ENCODE assay signal across 7 cellular contexts in genomic region chr10:123132576-123133477, GRCh38. TPM values are rescaled to one million over a fixed set of nuclear protein-coding genes. Genes with fewer than 3 reads are reported as not detected.
DNase-seq lines count a peak whose midpoint lies in the region; FAIRE-seq and TF ChIP-seq lines count a peak whose summit lies in the region.

No MANE protein-coding gene starts in this region.

- peaks cover 64 to 77% of the 10 kb centered on the region in 2 donors for H3K27me3 ChIP-seq in stomach smooth muscle (ENCODE audit: control insufficient read depth in 1 of 2, insufficient read depth in 2 of 2, low read length in 2 of 2)

- peak; percentile 96 for FAIRE-seq in GM12891 (lab: Jason Lieb, UNC)
- FAIRE-seq in RCC 7860 (lab: Jason Lieb, UNC), result no peak
- no peak for FAIRE-seq in frontal cortex (lab: Jason Lieb, UNC)

- peaks cover 44% of the 10 kb centered on the region for H3K4me1 ChIP-seq in stomach smooth muscle (ENCODE audit: control insufficient read depth, insufficient read depth, low read length)

- peak; percentile 69 for DNase-seq in GM12891 (ENCODE audit: insufficient read length, low spot score)
- peak; percentile 40 for DNase-seq in HS-5 (ENCODE audit: low read depth)
- DNase-seq in RCC 7860 (ENCODE audit: low spot score), result peak; percentile 46
- DNase-seq in activated T-helper 9 cell treated with anti-CD3 and anti-CD28 coated beads, Interleukin-2, amount 50 U/mL, for 16 hours (ENCODE audit: low read depth), result peak; percentile 74
- DNase-seq in frontal cortex (ENCODE audit: low spot score in 2 of 2), result peak; percentile 84 to 88
- DNase-seq in non-pigmented ciliary epithelial cell (ENCODE audit: low read depth), result peak; percentile 20

- H3K9ac ChIP-seq in stomach smooth muscle (ENCODE audit: low read length in 2 of 2), result no peak overlapping the region

- no peak overlapping the region for H3K27ac ChIP-seq in stomach smooth muscle (ENCODE audit: low read length)

- H3K4me3 ChIP-seq in stomach smooth muscle (ENCODE audit: low read length in 2 of 2), result peak overlapping the region; percentile 60 to 61

- H3K36me3 ChIP-seq in stomach smooth muscle (ENCODE audit: control insufficient read depth in 2 of 2, insufficient read depth in 2 of 2, low read length in 2 of 2), result no peaks in the 10 kb centered on the region

- H3K9me3 ChIP-seq in stomach smooth muscle (ENCODE audit: control insufficient read depth in 2 of 2, low read length in 2 of 2), result peaks cover 0 to 10% of the 10 kb centered on the region in 2 donors

- 0 out of 2 replicates have a peak, but pooled peaks have one; percentile 32 for TF ChIP-seq POLR2A in GM12891 (IDR thresholded peaks at IDR 0.05; ENCODE audit: low read depth, low read length)

TF ChIP-seq in GM12891, 5 proteins besides CTCF, POLR2A, EP300 and RAD21:
- no peak for TF ChIP-seq TAF1 (IDR thresholded peaks at IDR 0.05; ENCODE audit: low read depth, low read length)
- TF ChIP-seq POU2F2 (IDR thresholded peaks at IDR 0.05; ENCODE audit: low read depth, low read length), result peak; percentile 65; the same call in 1 of the 2 replicates
TF ChIP-seq in GM12891: peak in this region for 1.

RNA-seq across cellular contexts. Expression of gene HMX3, which starts 2.9 kb away (rescaled TPM):
- 15.9 TPM for polyA plus RNA-seq in GM12891 (2012; ENCODE audit: low read depth, missing spikeins)
- not detected for total RNA-seq in frontal cortex

RNA-seq across cellular contexts. Expression of gene HMX2, which starts 15.1 kb away (rescaled TPM):
- polyA plus RNA-seq in GM12891 (2012; ENCODE audit: low read depth, missing spikeins), result 14.7 TPM
- total RNA-seq in frontal cortex, result not detected

RNA-seq across cellular contexts. Expression of gene BUB3, which starts 21.4 kb away (rescaled TPM):
- 181 TPM for polyA plus RNA-seq in GM12891 (2012; ENCODE audit: low read depth, missing spikeins)
- 90.1 TPM for total RNA-seq in frontal cortex

Comparison
In these comparisons a context has a peak if more than half of its experiments do, and no peak if none do; other contexts are left out.
1. DNase-seq: peak in every context shown above with its lines; median percentile 86 in frontal cortex; 74 in activated T-helper 9 cell treated with anti-CD3 and anti-CD28 coated beads, Interleukin-2, amount 50 U/mL, for 16 hours; 69 in GM12891; 46 in RCC 7860; 40 in HS-5; 20 in non-pigmented ciliary epithelial cell.